Comparison of ENCODE assay signal across 9 cellular contexts in genomic region chr15:64571857-64572291, GRCh38.
DNase-seq lines count a peak whose midpoint lies in the region; ATAC-seq and TF ChIP-seq lines count a peak whose summit lies in the region.
"Had no signal": no experiment of that assay in that cellular context is flagged by ENCODE, and none has a peak within 500 bp of the region (broad histone marks: within the 10 kb centered on the region; RNA-seq: fewer than 3 reads in every experiment).

No MANE protein-coding gene starts in this region.

- H3K79me1 ChIP-seq in mesendoderm (ENCODE audit: low read length), result peaks cover 18% of the 10 kb centered on the region

- H2AK5ac ChIP-seq in mesendoderm (ENCODE audit: low read length), result no peak overlapping the region

- H3K9ac ChIP-seq in mesendoderm (ENCODE audit: low read length), result no peak overlapping the region

- no peak overlapping the region for H3K4ac ChIP-seq in mesendoderm (ENCODE audit: low read depth, low read length)

- H3K27ac ChIP-seq in RWPE2 (ENCODE audit: poor library complexity, severe bottlenecking), result peak overlapping the region; percentile 3
- H3K27ac ChIP-seq in mesendoderm (ENCODE audit: low read depth, low read length), result no peak overlapping the region

- DNase-seq in RWPE2 (ENCODE audit: low spot score) (no peak), mesendoderm (peak; percentile 52), anterior cingulate cortex (lab: John Stamatoyannopoulos, UW) (no peak)
- DNase-seq in activated effector memory CD4-positive, alpha-beta T cell treated with anti-CD3 and anti-CD28 coated beads, Interleukin-2, amount 50 U/mL, for 16 hours, result no peak
- no peak for DNase-seq in stimulated activated naive CD4-positive, alpha-beta T cell treated with Interleukin-2 at 50 U/mL for 16 hours (lab: John Stamatoyannopoulos, UW)
- DNase-seq: Right ventricle myocardium superior had no signal

- no peak for TF ChIP-seq CTCF in RWPE2 (IDR thresholded peaks at IDR 0.05; ENCODE audit: poor library complexity, severe bottlenecking)

- H3K9me3 ChIP-seq in RWPE2 (ENCODE audit: severe bottlenecking), result no peaks in the 10 kb centered on the region

- peaks cover 18% of the 10 kb centered on the region for H3K79me2 ChIP-seq in mesendoderm (ENCODE audit: control insufficient read depth, insufficient read depth, low read length)

- no peak overlapping the region for H2BK5ac ChIP-seq in mesendoderm (ENCODE audit: low read length)

- no peak overlapping the region for H3K23ac ChIP-seq in mesendoderm (ENCODE audit: low read length)

- peaks cover 7% of the 10 kb centered on the region; the same call in 1 of the 2 replicates for H3K36me3 ChIP-seq in RWPE2 (ENCODE audit: low read depth)
- no peaks in the 10 kb centered on the region for H3K36me3 ChIP-seq in mesendoderm (ENCODE audit: control insufficient read depth, insufficient read depth, low read length)

- no peak overlapping the region for H3K4me2 ChIP-seq in mesendoderm (ENCODE audit: low read length)

- no peak for TF ChIP-seq POLR2A in GM18505 (IDR thresholded peaks at IDR 0.05; ENCODE audit: borderline replicate concordance, extremely low read depth, insufficient read depth, insufficient read length)

- no peaks in the 10 kb centered on the region for H3K27me3 ChIP-seq in RWPE2 (ENCODE audit: insufficient read depth, poor library complexity, severe bottlenecking)
- no peaks in the 10 kb centered on the region for H3K27me3 ChIP-seq in mesendoderm (ENCODE audit: insufficient read depth, low read length, poor library complexity)

- no peak overlapping the region for H3K56ac ChIP-seq in mesendoderm (ENCODE audit: low read length)

- peak; percentile 52 for ATAC-seq in GM18505 (IDR thresholded peaks at IDR 0.05; ENCODE audit: unreplicated experiment)
- ATAC-seq in HG02588 (IDR thresholded peaks at IDR 0.05; ENCODE audit: unreplicated experiment), result peak; percentile 70
- peak; percentile 38; the same call in 1 of the 3 replicates for ATAC-seq in RWPE2 (ENCODE audit: low read depth)
- no peak for ATAC-seq in GM21526 (IDR thresholded peaks at IDR 0.05; ENCODE audit: low FRiP score, unreplicated experiment)

- no peak overlapping the region for H2BK120ac ChIP-seq in mesendoderm (ENCODE audit: low read depth, low read length)

- no peak overlapping the region for H2BK15ac ChIP-seq in mesendoderm (replicated peaks; ENCODE audit: low read depth)

- no peak overlapping the region for H4K5ac ChIP-seq in mesendoderm (ENCODE audit: low read length)

- WGBS in mesendoderm (ENCODE audit: extremely low coverage, insufficient coverage, low lambda C conversion rate), result no CpG with 5 or more reads among the region's 4 CpGs

- H3K4me1 ChIP-seq in RWPE2 (ENCODE audit: insufficient read depth, poor library complexity, severe bottlenecking) (peaks cover 24% of the 10 kb centered on the region), mesendoderm (ENCODE audit: control insufficient read depth, low read depth, low read length) (no peaks in the 10 kb centered on the region)

- no peak overlapping the region for H4K8ac ChIP-seq in mesendoderm (ENCODE audit: low read depth, low read length)

- no peak overlapping the region for H3K4me3 ChIP-seq in RWPE2 (ENCODE audit: severe bottlenecking)
- H3K4me3 ChIP-seq in mesendoderm (ENCODE audit: low read length), result no peak overlapping the region

- H3K18ac ChIP-seq in mesendoderm (ENCODE audit: low read length), result no peak overlapping the region
